In genomic region chr20:38337561-38338140, GRCh38 we compare ENCODE assay signal across 8 cellular contexts. TPM values are rescaled to one million over a fixed set of nuclear protein-coding genes. Genes with fewer than 3 reads are reported as not detected.
DNase-seq lines count a peak whose midpoint lies in the region; ATAC-seq and TF ChIP-seq lines count a peak whose summit lies in the region.

No MANE protein-coding gene starts in this region.

- H3K79me2 ChIP-seq in OCI-LY7 (ENCODE audit: insufficient read depth, low read depth, low read length) (no peaks in the 10 kb centered on the region), fibroblast of lung (ENCODE audit: control insufficient read depth, insufficient read depth, low read length) (no peaks in the 10 kb centered on the region)

- no peaks in the 10 kb centered on the region for H3K36me3 ChIP-seq in OCI-LY7 (ENCODE audit: insufficient read depth, low read length)
- H3K36me3 ChIP-seq in fibroblast of lung (ENCODE audit: control insufficient read depth, insufficient read depth, low read length) = no peaks in the 10 kb centered on the region

- H3K9me3 ChIP-seq in OCI-LY7 (ENCODE audit: low read length) (no peaks in the 10 kb centered on the region; the same call in 1 of the 2 replicates), fibroblast of lung (ENCODE audit: control insufficient read depth, insufficient read depth, low read depth, low read length) (no peaks in the 10 kb centered on the region)

- no peak overlapping the region for H3K9ac ChIP-seq in fibroblast of lung (ENCODE audit: insufficient read depth, low read length)

- intact Hi-C loops in OCI-LY7 (cut with micrococcal nuclease; ENCODE audit: unreplicated experiment) = no loop called here

- H3K4me2 ChIP-seq in OCI-LY7 (ENCODE audit: low read length) (no peak overlapping the region), fibroblast of lung (ENCODE audit: extremely low read depth, insufficient read depth, low read length) (no peak overlapping the region)

- CTCF ChIA-PET in OCI-LY7 (lab: Charles Lee; ENCODE audit: unreplicated experiment) = no interaction called here

- DNase-seq in activated T-cell treated with anti-CD3 and anti-CD28 coated beads for 48 hours (ENCODE audit: low read depth) (peak; percentile 29), OCI-LY7 (ENCODE audit: low spot score) (peak; percentile 29), fibroblast of lung (ENCODE audit: low read depth in 2 of 2) (no peak), retinal pigment epithelial cell (ENCODE audit: low read depth) (no peak), DMS114 treated with DMSO at 0.1 percent for 48 hours (lab: John Stamatoyannopoulos, UW; ENCODE audit: unreplicated experiment) (no peak), HCEC 1CT (no peak)
- no peak for DNase-seq in activated T-cell treated with anti-CD3 and anti-CD28 coated beads, Interleukin-2, amount 50 U/mL, for 1 hour

- no peaks in the 10 kb centered on the region for H4K20me1 ChIP-seq in OCI-LY7 (ENCODE audit: insufficient read depth, low read length)
- no peaks in the 10 kb centered on the region for H4K20me1 ChIP-seq in fibroblast of lung (ENCODE audit: control insufficient read depth, extremely low read depth, insufficient read depth, low read length)

- no peak for ATAC-seq in HG03159 (IDR thresholded peaks at IDR 0.05; ENCODE audit: unreplicated experiment)

- H3K4me3 ChIP-seq in OCI-LY7 (ENCODE audit: low read depth, low read length, poor library complexity, severe bottlenecking) = no peak overlapping the region
- no peak overlapping the region for H3K4me3 ChIP-seq in fibroblast of lung (replicated peaks in 1 of 4; ENCODE audit: control extremely low read depth in 1 of 4, insufficient read depth in 1 of 4, low read depth in 3 of 4, low read length in 4 of 4)
- H3K4me3 ChIP-seq in retinal pigment epithelial cell (ENCODE audit: low read length) = no peak overlapping the region

- no peaks in the 10 kb centered on the region for H3K9me2 ChIP-seq in OCI-LY7 (ENCODE audit: insufficient read depth, low read length)

- H2AFZ ChIP-seq in OCI-LY7 (ENCODE audit: low read length) (no peak overlapping the region), fibroblast of lung (ENCODE audit: low read length) (no peak overlapping the region)

- POLR2A ChIA-PET in OCI-LY7 (lab: Charles Lee) = interaction anchor here (0.7 kb wide), 1 partner anchor 358 kb away, joined by 4 read pairs; no protein-coding TSS in a partner anchor

- BruUV-seq in OCI-LY7 (replicated peaks; lab: Mats Ljungman, UMichigan) = no TSS peak

- TF ChIP-seq CTCF in OCI-LY7 (conservative IDR thresholded peaks at IDR 0.05; ENCODE audit: low read length) (peak; percentile 64), fibroblast of lung (conservative IDR thresholded peaks at IDR 0.05 in 1 of 2, IDR thresholded peaks at IDR 0.05 in 1 of 2; ENCODE audit: low read depth in 1 of 2, low read length in 2 of 2) (peak; percentile 22 to 43), retinal pigment epithelial cell (conservative IDR thresholded peaks at IDR 0.05; ENCODE audit: low read depth, low read length) (peak; percentile 57)

- peaks cover 8% of the 10 kb centered on the region for H3K27me3 ChIP-seq in fibroblast of lung (ENCODE audit: control insufficient read depth, insufficient read depth, low read length)

- H3K27ac ChIP-seq in OCI-LY7 (ENCODE audit: low read depth, low read length, poor library complexity, severe bottlenecking) (no peak overlapping the region), fibroblast of lung (ENCODE audit: insufficient read depth, low read length) (no peak overlapping the region)

- H3K4me1 ChIP-seq in OCI-LY7 (ENCODE audit: insufficient read depth, low read length, poor library complexity, severe bottlenecking) (no peaks in the 10 kb centered on the region), fibroblast of lung (ENCODE audit: control insufficient read depth, extremely low read depth, insufficient read depth, low read length) (no peaks in the 10 kb centered on the region)

RNA-seq across cellular contexts. Expression of gene LBP, which starts 8.6 kb away (rescaled TPM):
- total RNA-seq in OCI-LY7 (2014; rRNA removed; shearing (Covaris generic)) = not detected in 2 replicates
- total RNA-seq in OCI-LY7 (2022) = not detected in 2 replicates
- total RNA-seq in fibroblast of lung = under 0.01 and 0.17 TPM in 2 replicates
- 0.08 TPM in 1 of 2 replicates, not detected in the other for polyA plus RNA-seq in fibroblast of lung
- not detected in 2 replicates for polyA plus RNA-seq in fibroblast of lung (2012)
- polyA minus RNA-seq in fibroblast of lung (ENCODE audit: low replicate concordance) = not detected in 2 replicates

RNA-seq across cellular contexts. Expression of gene BPI, which starts 33.7 kb away (rescaled TPM):
- total RNA-seq in OCI-LY7 (2014; rRNA removed; shearing (Covaris generic)) = not detected in 2 replicates
- total RNA-seq in OCI-LY7 (2022) (not detected in 2 replicates), fibroblast of lung (not detected in 2 replicates)
- 0.10 TPM in 1 of 2 replicates, not detected in the other for polyA plus RNA-seq in fibroblast of lung
- not detected in 2 replicates for polyA plus RNA-seq in fibroblast of lung (2012)
- not detected in 2 replicates for polyA minus RNA-seq in fibroblast of lung (ENCODE audit: low replicate concordance)

Comparison
In these comparisons a context has a peak if more than half of its experiments do, and no peak if none do; other contexts are left out.
1. DNase-seq: peak in activated T-cell treated with anti-CD3 and anti-CD28 coated beads for 48 hours (single experiment) and OCI-LY7 (single experiment); none in activated T-cell treated with anti-CD3 and anti-CD28 coated beads, Interleukin-2, amount 50 U/mL, for 1 hour (single experiment), fibroblast of lung (0 of 2), retinal pigment epithelial cell (single experiment), DMS114 treated with DMSO at 0.1 percent for 48 hours (single experiment) and HCEC 1CT (single experiment).
2. Peak in every context shown above with its lines, with median percentiles within 50 percentile points of each other: CTCF ChIP-seq.